1 cellular context compared by ENCODE assay signal in genomic region chr14:72433511-72433910, GRCh38.
TF ChIP-seq lines count a peak whose summit lies in the region.

No MANE protein-coding gene starts in this region.

TF ChIP-seq in SK-N-SH treated with all-trans-retinoic acid at 6 μM for 48 hours, 23 proteins besides CTCF, POLR2A, EP300 and RAD21 (continued from another document):
- no peak for TF ChIP-seq ARNTL (CRISPR knock-in tag; IDR thresholded peaks at IDR 0.05; ENCODE audit: borderline replicate concordance, low read depth)
- no peak for TF ChIP-seq BACH2 (CRISPR knock-in tag; IDR thresholded peaks at IDR 0.05; ENCODE audit: borderline replicate concordance)
- no peak for TF ChIP-seq PATZ1 (CRISPR knock-in tag; IDR thresholded peaks at IDR 0.05; ENCODE audit: borderline replicate concordance)
- no peak for TF ChIP-seq ZFP30 (CRISPR knock-in tag; IDR thresholded peaks at IDR 0.05)
- no peak for TF ChIP-seq CSDC2 (CRISPR knock-in tag; IDR thresholded peaks at IDR 0.05)
- no peak for TF ChIP-seq ZNF70 (CRISPR knock-in tag; IDR thresholded peaks at IDR 0.05)
- TF ChIP-seq ZNF8 (CRISPR knock-in tag; IDR thresholded peaks at IDR 0.05) = no peak
- no peak for TF ChIP-seq ZFP3 (CRISPR knock-in tag; IDR thresholded peaks at IDR 0.05)
- TF ChIP-seq CREB5 (CRISPR knock-in tag; IDR thresholded peaks at IDR 0.05; ENCODE audit: low read depth) = no peak
- no peak for TF ChIP-seq SNAI2 (CRISPR knock-in tag; IDR thresholded peaks at IDR 0.05)
- TF ChIP-seq ESRRG (CRISPR knock-in tag; IDR thresholded peaks at IDR 0.05) = no peak
- no peak for TF ChIP-seq RARB (CRISPR knock-in tag; IDR thresholded peaks at IDR 0.05)
- no peak for TF ChIP-seq OSR1 (CRISPR knock-in tag; IDR thresholded peaks at IDR 0.05)
- no peak for TF ChIP-seq TOX (CRISPR knock-in tag; IDR thresholded peaks at IDR 0.05; ENCODE audit: borderline replicate concordance)
- no peak for TF ChIP-seq GLIS3 (CRISPR knock-in tag; IDR thresholded peaks at IDR 0.05)
